8 cellular contexts compared by ENCODE assay signal in the genomic region with DNA sequence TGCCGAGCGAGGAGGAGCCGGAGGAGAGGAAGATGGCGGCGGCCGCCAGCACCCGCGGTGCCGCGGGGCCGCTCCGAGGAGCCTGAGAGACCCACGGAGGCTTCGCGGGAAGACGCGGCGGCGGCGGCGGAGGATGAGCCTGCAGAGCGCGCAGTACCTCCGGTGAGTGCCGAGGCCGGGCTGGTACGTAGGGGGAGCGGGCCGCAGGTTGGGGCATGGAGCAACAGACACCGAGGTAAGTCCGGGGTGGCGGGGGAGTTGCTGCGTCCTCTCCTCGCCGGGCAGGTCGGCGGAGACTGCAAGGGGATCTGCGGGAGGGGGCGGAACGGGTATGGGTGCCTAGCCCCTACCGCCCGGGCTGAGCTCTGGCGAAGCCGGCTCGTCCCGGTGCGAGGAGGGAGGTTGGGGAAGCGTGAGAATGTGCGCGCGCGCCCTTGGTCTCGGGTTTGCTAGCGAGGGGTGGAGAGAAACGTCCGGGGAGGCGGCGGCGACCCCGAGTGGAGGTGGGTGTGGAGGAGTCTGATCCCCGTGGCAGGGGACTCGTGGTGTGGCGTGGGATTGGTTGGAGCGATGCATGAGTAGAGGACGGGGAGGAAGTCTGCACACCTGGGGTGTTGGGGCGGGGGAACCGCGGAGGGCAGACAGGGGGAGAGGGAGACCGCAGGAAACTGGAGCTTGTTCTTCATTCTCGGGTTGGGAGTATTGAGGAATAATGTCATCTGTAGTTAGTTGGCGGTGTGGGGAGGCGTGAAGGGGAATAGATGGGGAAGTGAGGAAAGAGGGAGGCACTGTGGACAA.
DNase-seq lines count a peak whose midpoint lies in the region; ATAC-seq and TF ChIP-seq lines count a peak whose summit lies in the region.

Gene SMG7 (plus strand): TSS at position 12 of the 798 bp plus-strand sequence. CDS start 122 bp downstream, at position 134.

- ATAC-seq in HG03457 (IDR thresholded peaks at IDR 0.05; ENCODE audit: unreplicated experiment) (peak; percentile 7), GM18858 (IDR thresholded peaks at IDR 0.05; ENCODE audit: unreplicated experiment) (no peak)

- peak; percentile 73 for TF ChIP-seq POLR2A in GM19193 (IDR thresholded peaks at IDR 0.05; ENCODE audit: extremely low read depth, insufficient read depth, insufficient read length)

- H3K4me2 ChIP-seq in BLaER1, result peak within 1 kb of the TSS; percentile 94

- in situ Hi-C loops in astrocyte of the spinal cord (cut with HindIII; ENCODE audit: low sequenced_read_pairs), result no loop called here

- peaks cover 53% of the 10 kb centered on the region for H3K4me1 ChIP-seq in BLaER1
- peaks cover 18% of the 10 kb centered on the region for H3K4me1 ChIP-seq in iPS-18a (ENCODE audit: control insufficient read depth, low read depth, low read length)

- H3K9ac ChIP-seq in BLaER1 (peak within 1 kb of the TSS; percentile 99), iPS-18a (ENCODE audit: low read length) (peak within 1 kb of the TSS; percentile 95)

- no peak for TF ChIP-seq CTCF in astrocyte of the spinal cord (IDR thresholded peaks at IDR 0.05; ENCODE audit: low read depth, low read length)

- peak within 1 kb of the TSS; percentile 100 for H3K27ac ChIP-seq in BLaER1
- H3K27ac ChIP-seq in iPS-18a (ENCODE audit: low read length), result peak within 1 kb of the TSS; percentile 98
- H3K27ac ChIP-seq in skin epidermis, result peak within 1 kb of the TSS; percentile 93 to 100 (median 99)

- peak within 1 kb of the TSS; percentile 98 for H3K4me3 ChIP-seq in BLaER1
- H3K4me3 ChIP-seq in astrocyte of the spinal cord (ENCODE audit: low read depth, low read length), result peak within 1 kb of the TSS; percentile 93
- H3K4me3 ChIP-seq in iPS-18a (ENCODE audit: low read length), result peak within 1 kb of the TSS; percentile 93
- peak within 1 kb of the TSS; percentile 63 to 97 (median 94) for H3K4me3 ChIP-seq in skin epidermis

- H3K9me3 ChIP-seq in BLaER1 (no peaks in the 10 kb centered on the region), iPS-18a (ENCODE audit: control insufficient read depth, low read depth, low read length) (no peaks in the 10 kb centered on the region)

- H3K27me3 ChIP-seq in BLaER1 (no peaks in the 10 kb centered on the region), iPS-18a (ENCODE audit: control insufficient read depth, insufficient read depth, low read length) (no peaks in the 10 kb centered on the region)

- DNase-seq in SW480 (ENCODE audit: low spot score), result peak; percentile 33
- no peak for DNase-seq in astrocyte of the spinal cord (ENCODE audit: low read depth, low spot score)

- H3K36me3 ChIP-seq in BLaER1 (no peaks in the 10 kb centered on the region), iPS-18a (ENCODE audit: control insufficient read depth, low read depth, low read length) (no peaks in the 10 kb centered on the region)

- peaks cover 39% of the 10 kb centered on the region for H4K20me1 ChIP-seq in BLaER1
